Comparison of ENCODE assay signal across 8 cellular contexts in genomic region chr12:62934799-62935674, GRCh38. TPM values are rescaled to one million over a fixed set of nuclear protein-coding genes. Genes with fewer than 3 reads are reported as not detected.
DNase-seq lines count a peak whose midpoint lies in the region; ATAC-seq and TF ChIP-seq lines count a peak whose summit lies in the region.

A gene with protein sequence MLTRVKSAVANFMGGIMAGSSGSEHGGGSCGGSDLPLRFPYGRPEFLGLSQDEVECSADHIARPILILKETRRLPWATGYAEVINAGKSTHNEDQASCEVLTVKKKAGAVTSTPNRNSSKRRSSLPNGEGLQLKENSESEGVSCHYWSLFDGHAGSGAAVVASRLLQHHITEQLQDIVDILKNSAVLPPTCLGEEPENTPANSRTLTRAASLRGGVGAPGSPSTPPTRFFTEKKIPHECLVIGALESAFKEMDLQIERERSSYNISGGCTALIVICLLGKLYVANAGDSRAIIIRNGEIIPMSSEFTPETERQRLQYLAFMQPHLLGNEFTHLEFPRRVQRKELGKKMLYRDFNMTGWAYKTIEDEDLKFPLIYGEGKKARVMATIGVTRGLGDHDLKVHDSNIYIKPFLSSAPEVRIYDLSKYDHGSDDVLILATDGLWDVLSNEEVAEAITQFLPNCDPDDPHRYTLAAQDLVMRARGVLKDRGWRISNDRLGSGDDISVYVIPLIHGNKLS (minus strand): TSS chr12:62935150. CDS start chr12:62934736, 414 bp downstream.

- H3K4me3 ChIP-seq in fibroblast of the aortic adventitia (ENCODE audit: low read depth, low read length) (peak within 1 kb of the TSS; percentile 71), upper lobe of left lung (peak within 1 kb of the TSS; percentile 61 to 91 (median 86))

- H3K27me3 ChIP-seq in upper lobe of left lung: no peaks in the 10 kb centered on the region

- DNase-seq in COLO829 (ENCODE audit: low spot score): peak; percentile 45
- peak; percentile 73 for DNase-seq in NCI-H345 treated with DMSO at 0.1 percent for 48 hours (lab: John Stamatoyannopoulos, UW; ENCODE audit: unreplicated experiment)
- peak; percentile 60 for DNase-seq in activated CD8-positive, alpha-beta memory T cell treated with anti-CD3 and anti-CD28 coated beads, Interleukin-2, amount 50 U/mL, for 48 hours
- DNase-seq in fibroblast of the aortic adventitia (ENCODE audit: low read depth): peak; percentile 9
- peak; percentile 18 for DNase-seq in naive B cell
- peak; percentile 91 to 93 for DNase-seq in upper lobe of left lung

- H3K4me1 Mint-ChIP-seq in naive B cell: peaks cover 9 to 18% (median 14%) of the 10 kb centered on the region in 3 donors

- no peaks in the 10 kb centered on the region for H3K36me3 ChIP-seq in upper lobe of left lung

- ATAC-seq in GM19328 (IDR thresholded peaks at IDR 0.05; ENCODE audit: unreplicated experiment) (peak; percentile 67), HG03354 (IDR thresholded peaks at IDR 0.05; ENCODE audit: poor library complexity, severe bottlenecking, unreplicated experiment) (peak; percentile 84), naive B cell (ENCODE audit: low read depth in 2 of 2) (peak; percentile 70 to 71), upper lobe of left lung (ENCODE audit: low FRiP score in 2 of 2) (peak; percentile 90 to 92)

- no peak for TF ChIP-seq EP300 in upper lobe of left lung (IDR thresholded peaks at IDR 0.05)

- TF ChIP-seq CTCF in fibroblast of the aortic adventitia (IDR thresholded peaks at IDR 0.05; ENCODE audit: insufficient read depth, low read length): peak; percentile 32
- TF ChIP-seq CTCF in upper lobe of left lung (IDR thresholded peaks at IDR 0.05): peak in 5 of 6 experiments; percentile 23 to 88 (median 73)

- no peaks in the 10 kb centered on the region for H3K9me3 ChIP-seq in upper lobe of left lung

- 3 to 6% methylated on average over 12 to 46 of the region's 69 CpGs for WGBS in upper lobe of left lung, 2 donors

- H3K4me1 ChIP-seq in upper lobe of left lung: peaks cover 6 to 29% (median 11%) of the 10 kb centered on the region in 4 donors

- peak within 1 kb of the TSS in 3 of 4 donors; percentile 58 to 82 (median 65) for H3K27ac ChIP-seq in upper lobe of left lung

- H3K27ac Mint-ChIP-seq in naive B cell: peak within 1 kb of the TSS in 1 of 6 donors; percentile 36

- H3K9me3 Mint-ChIP-seq in naive B cell: peaks cover 0 to 6% (median 0%) of the 10 kb centered on the region in 7 donors

- H3K4me3 Mint-ChIP-seq in naive B cell: peak within 1 kb of the TSS; percentile 81 to 93 (median 88)

- peaks cover 26 to 37% (median 36%) of the 10 kb centered on the region in 3 donors for H3K27me3 Mint-ChIP-seq in naive B cell

- H3K36me3 Mint-ChIP-seq in naive B cell: peaks cover 0 to 7% of the 10 kb centered on the region in 2 donors

- TF ChIP-seq POLR2A in upper lobe of left lung (IDR thresholded peaks at IDR 0.05): peak in 1 of 4 donors; percentile 61

RNA-seq across cellular contexts. Expression of the gene that starts here (rescaled TPM):
- total RNA-seq in fibroblast of the aortic adventitia (ENCODE audit: low replicate concordance) (0.98 and 1.3 TPM in 2 replicates), upper lobe of left lung (10 to 100 TPM in 2 of 6 donors, 1 to 10 TPM in 4; 4.2 to 14.2 (median 8.4) TPM)
- polyA plus RNA-seq in naive B cell (ENCODE audit: low read depth in 6 of 6): under 1 TPM in 3 of 6 donors, not detected in 3; 0.05 to 0.15 (median 0.12) TPM

Comparison
In these comparisons a context has a peak if more than half of its experiments do, and no peak if none do; other contexts are left out.
1. Peak in every context shown above with its lines: DNase-seq, ATAC-seq, H3K4me3 ChIP-seq and H3K27ac ChIP-seq.
2. Peak in DNase-seq and ATAC-seq in naive B cell; RNA of the gene not detected or under 1 TPM.
3. DNase-seq: peak in every context shown above with its lines; median percentile 92 in upper lobe of left lung; 73 in NCI-H345 treated with DMSO at 0.1 percent for 48 hours; 60 in activated CD8-positive, alpha-beta memory T cell treated with anti-CD3 and anti-CD28 coated beads, Interleukin-2, amount 50 U/mL, for 48 hours; 45 in COLO829; 18 in naive B cell; 9 in fibroblast of the aortic adventitia.